19 cellular contexts compared by ENCODE assay signal in genomic region chr17:1509255-1509943, GRCh38. TPM values are rescaled to one million over a fixed set of nuclear protein-coding genes. Genes with fewer than 3 reads are reported as not detected.
DNase-seq lines count a peak whose midpoint lies in the region; ATAC-seq and TF ChIP-seq lines count a peak whose summit lies in the region.
"Had no signal": no experiment of that assay in that cellular context is flagged by ENCODE, and none has a peak within 500 bp of the region (broad histone marks: within the 10 kb centered on the region; RNA-seq: fewer than 3 reads in every experiment).

No MANE protein-coding gene starts in this region.

- RAD21 ChIA-PET in HCT116 (lab: Charles Lee; ENCODE audit: low non-redundant PET in 1 of 2, low total read pairs in 2 of 2, uncharacterized antibody in 2 of 2, unreplicated experiment in 2 of 2): no interaction called here

- H3K4me3 Mint-ChIP-seq in endothelial cell (ENCODE audit: unreplicated experiment) (peak overlapping the region; percentile 62), neural progenitor cell (peak overlapping the region; percentile 48)
- no peak overlapping the region for H3K4me3 Mint-ChIP-seq in activated T-helper 17 cell treated with anti-CD3 and anti-CD28 coated beads, Interleukin-2, amount 50 U/mL, for 72 hours
- H3K4me3 Mint-ChIP-seq: activated B cell treated with CpG ODN at 0.5 μM for 24 hours; activated naive CD8-positive, alpha-beta T cell treated with anti-CD3 and anti-CD28 coated beads, Interleukin-2, amount 50 U/mL, for 24 hours; activated T-helper 1 cell treated with anti-CD3 and anti-CD28 coated beads, Interleukin-12 subunit alpha, Interleukin-12 subunit beta, Interleukin-2, Interleukin-4 antibody, amounts not matched to agents 30 ng/mL and 10 ng/mL and 1 ng/mL, durations not matched to agents 14 hours and 24 hours and 36 hours had no signal

- DNase-seq in CD1c-positive myeloid dendritic cell (ENCODE audit: extremely low spot score) (peak; percentile 50), HCT116 (ENCODE audit: low read depth, low spot score) (no peak), endothelial cell (ENCODE audit: low spot score) (no peak), neural progenitor cell (ENCODE audit: low spot score) (no peak), NK-92 (lab: John Stamatoyannopoulos, UW; ENCODE audit: unreplicated experiment) (no peak)
- DNase-seq: activated B cell treated with CpG ODN at 0.5 μM for 24 hours; activated naive CD8-positive, alpha-beta T cell treated with anti-CD3 and anti-CD28 coated beads, Interleukin-2, amount 50 U/mL, for 24 hours; Calu3; foreskin melanocyte; GDM1; midbrain; NCI-H526; OCI-M1; retina; substantia nigra had no signal

- peaks cover 35% of the 10 kb centered on the region for H3K4me1 Mint-ChIP-seq in endothelial cell (ENCODE audit: unreplicated experiment)
- peaks cover 15% of the 10 kb centered on the region for H3K4me1 Mint-ChIP-seq in neural progenitor cell
- H3K4me1 Mint-ChIP-seq in activated T-helper 17 cell treated with anti-CD3 and anti-CD28 coated beads, Interleukin-2, amount 50 U/mL, for 72 hours: peaks cover 12% of the 10 kb centered on the region

- H3F3A ChIP-seq in neural progenitor cell (ENCODE audit: low read depth): peaks cover 12% of the 10 kb centered on the region

- no peak for TF ChIP-seq POLR2A in HCT116 (IDR thresholded peaks at IDR 0.05; ENCODE audit: borderline replicate concordance, extremely low read depth, insufficient read depth, insufficient read length)

- CTCF ChIA-PET in HCT116 (lab: Charles Lee): no interaction called here

- H3K4me1 ChIP-seq in HCT116 (ENCODE audit: control insufficient read depth in 1 of 2, insufficient read depth in 2 of 2, low read length in 2 of 2): peaks cover 0 to 13% of the 10 kb centered on the region in 2 experiments; a peak in 1 of 4 replicates
- H3K4me1 ChIP-seq in neural progenitor cell: peaks cover 18% of the 10 kb centered on the region
- H3K4me1 ChIP-seq: SJSA1 had no signal

- H3K9me3 Mint-ChIP-seq in endothelial cell (ENCODE audit: unreplicated experiment): no peaks in the 10 kb centered on the region
- H3K9me3 Mint-ChIP-seq in neural progenitor cell: no peaks in the 10 kb centered on the region
- H3K9me3 Mint-ChIP-seq in activated T-helper 17 cell treated with anti-CD3 and anti-CD28 coated beads, Interleukin-2, amount 50 U/mL, for 72 hours: no peaks in the 10 kb centered on the region
- H3K9me3 Mint-ChIP-seq: activated B cell treated with CpG ODN at 0.5 μM for 24 hours; activated naive CD8-positive, alpha-beta T cell treated with anti-CD3 and anti-CD28 coated beads, Interleukin-2, amount 50 U/mL, for 24 hours; activated T-helper 1 cell treated with anti-CD3 and anti-CD28 coated beads, Interleukin-12 subunit alpha, Interleukin-12 subunit beta, Interleukin-2, Interleukin-4 antibody, amounts not matched to agents 30 ng/mL and 10 ng/mL and 1 ng/mL, durations not matched to agents 14 hours and 24 hours and 36 hours had no signal

- H3K4me3 ChIP-seq in HCT116 (replicated peaks in 1 of 2; ENCODE audit: low read depth in 1 of 2, low read length in 2 of 2) (no peak overlapping the region), neural progenitor cell (no peak overlapping the region)
- H3K4me3 ChIP-seq: SJSA1 had no signal

- H3K36me3 Mint-ChIP-seq in endothelial cell (ENCODE audit: low read depth, unreplicated experiment) (peaks cover 35% of the 10 kb centered on the region), neural progenitor cell (peaks cover 3% of the 10 kb centered on the region)
- H3K36me3 Mint-ChIP-seq in activated T-helper 17 cell treated with anti-CD3 and anti-CD28 coated beads, Interleukin-2, amount 50 U/mL, for 72 hours (ENCODE audit: low read depth): peaks cover 51% of the 10 kb centered on the region

- intact Hi-C loops in HCT116 (cut with micrococcal nuclease): no loop called here

- TF ChIP-seq CTCF in HCT116 (IDR thresholded peaks at IDR 0.05 in 2 of 3, conservative IDR thresholded peaks at IDR 0.05 in 1 of 3; ENCODE audit: borderline replicate concordance in 1 of 3, insufficient read depth in 1 of 3, low read depth in 2 of 3, low read length in 2 of 3) (no peak), endothelial cell (IDR thresholded peaks at IDR 0.05; ENCODE audit: unreplicated experiment) (no peak), neural progenitor cell (IDR thresholded peaks at IDR 0.05) (no peak)

- H4K20me1 ChIP-seq in HCT116 (ENCODE audit: insufficient read depth): no peaks in the 10 kb centered on the region
- no peaks in the 10 kb centered on the region for H4K20me1 ChIP-seq in neural progenitor cell (ENCODE audit: low read depth)

- no peaks in the 10 kb centered on the region; a peak in 2 of 4 replicates for H3K36me3 ChIP-seq in HCT116 (ENCODE audit: control insufficient read depth in 1 of 2, insufficient read depth in 2 of 2, low read length in 2 of 2)
- H3K36me3 ChIP-seq in neural progenitor cell: no peaks in the 10 kb centered on the region

- no TSS peak for BruUV-seq in HCT116 (replicated peaks; lab: Mats Ljungman, UMichigan)

- POLR2A ChIA-PET in HCT116 (lab: Charles Lee): interaction anchor here (0.7 kb wide), 1 partner anchor 11 kb away, joined by 3 read pairs; no protein-coding TSS in a partner anchor

- H3K79me2 ChIP-seq in HCT116 (ENCODE audit: insufficient read depth, low read length): no peaks in the 10 kb centered on the region
- H3K79me2 ChIP-seq in neural progenitor cell (ENCODE audit: low read depth): peaks cover under 1% of the 10 kb centered on the region

- no peak overlapping the region for H3K27ac Mint-ChIP-seq in endothelial cell (ENCODE audit: unreplicated experiment)
- peak overlapping the region; percentile 33 for H3K27ac Mint-ChIP-seq in neural progenitor cell
- H3K27ac Mint-ChIP-seq in activated T-helper 17 cell treated with anti-CD3 and anti-CD28 coated beads, Interleukin-2, amount 50 U/mL, for 72 hours: no peak overlapping the region
- H3K27ac Mint-ChIP-seq: activated B cell treated with CpG ODN at 0.5 μM for 24 hours; activated naive CD8-positive, alpha-beta T cell treated with anti-CD3 and anti-CD28 coated beads, Interleukin-2, amount 50 U/mL, for 24 hours; activated T-helper 1 cell treated with anti-CD3 and anti-CD28 coated beads, Interleukin-12 subunit alpha, Interleukin-12 subunit beta, Interleukin-2, Interleukin-4 antibody, amounts not matched to agents 30 ng/mL and 10 ng/mL and 1 ng/mL, durations not matched to agents 14 hours and 24 hours and 36 hours had no signal

- H3K9ac ChIP-seq in HCT116 (ENCODE audit: low read length) (no peak overlapping the region), neural progenitor cell (no peak overlapping the region)

- no peaks in the 10 kb centered on the region for H3K9me3 ChIP-seq in HCT116 (ENCODE audit: control insufficient read depth in 1 of 2, insufficient read depth in 1 of 2, low read depth in 1 of 2, low read length in 2 of 2)
- H3K9me3 ChIP-seq in neural progenitor cell (ENCODE audit: low read depth): no peaks in the 10 kb centered on the region
- H3K9me3 ChIP-seq: SJSA1 had no signal

- peak; percentile 59 for ATAC-seq in HCT116
- ATAC-seq in HG02759 (IDR thresholded peaks at IDR 0.05; ENCODE audit: unreplicated experiment): no peak
- no peak for ATAC-seq in activated T-helper 17 cell treated with anti-CD3 and anti-CD28 coated beads, Interleukin-2, amount 50 U/mL, for 72 hours (replicated peaks)
- ATAC-seq: activated naive CD8-positive, alpha-beta T cell treated with anti-CD3 and anti-CD28 coated beads, Interleukin-2, amount 50 U/mL, for 24 hours had no signal

- TF ChIP-seq RAD21 in HCT116 (IDR thresholded peaks at IDR 0.05; ENCODE audit: low read depth): no peak

- H3K27me3 ChIP-seq in HCT116 (ENCODE audit: insufficient read depth, low read length): no peaks in the 10 kb centered on the region
- no peaks in the 10 kb centered on the region for H3K27me3 ChIP-seq in neural progenitor cell
- H3K27me3 ChIP-seq: SJSA1 had no signal

- H3K9me2 ChIP-seq in HCT116 (ENCODE audit: insufficient read depth): no peaks in the 10 kb centered on the region

- H3K27ac ChIP-seq in HCT116 (ENCODE audit: low read depth, low read length) (no peak overlapping the region), neural progenitor cell (no peak overlapping the region)
- H3K27ac ChIP-seq: SJSA1 had no signal

- H3K27me3 Mint-ChIP-seq in endothelial cell (ENCODE audit: unreplicated experiment) (peaks cover 9% of the 10 kb centered on the region), neural progenitor cell (ENCODE audit: insufficient read depth, low read depth) (peaks cover 5% of the 10 kb centered on the region)
- H3K27me3 Mint-ChIP-seq in activated T-helper 17 cell treated with anti-CD3 and anti-CD28 coated beads, Interleukin-2, amount 50 U/mL, for 72 hours: no peaks in the 10 kb centered on the region
- H3K27me3 Mint-ChIP-seq: activated B cell treated with CpG ODN at 0.5 μM for 24 hours; activated naive CD8-positive, alpha-beta T cell treated with anti-CD3 and anti-CD28 coated beads, Interleukin-2, amount 50 U/mL, for 24 hours had no signal

- H2AFZ ChIP-seq in HCT116 (ENCODE audit: low read depth, low read length, poor library complexity, severe bottlenecking): no peak overlapping the region
- no peak overlapping the region for H2AFZ ChIP-seq in neural progenitor cell (replicated peaks)

- H3K4me2 ChIP-seq in HCT116 (ENCODE audit: low read length) (no peak overlapping the region), neural progenitor cell (no peak overlapping the region)

TF ChIP-seq in HCT116, 20 proteins besides CTCF, POLR2A, EP300 and RAD21 (continues in another document):
- TF ChIP-seq EZH2 (IDR thresholded peaks at IDR 0.05) (no peak), CBX3 (IDR thresholded peaks at IDR 0.05; ENCODE audit: low read depth) (no peak)

RNA-seq across cellular contexts. Expression of gene INPP5K, which starts 7.0 kb away (rescaled TPM):
- 25.6 TPM for total RNA-seq in HCT116 (2021; ENCODE audit: unreplicated experiment)
- polyA plus RNA-seq in HCT116 (2012): 20.6 and 22.2 TPM in 2 replicates
- total RNA-seq in endothelial cell (ENCODE audit: unreplicated experiment): 40.9 TPM
- total RNA-seq in neural progenitor cell (ENCODE audit: low replicate concordance): 11.7 and 20.9 TPM in 2 replicates
- total RNA-seq in activated T-helper 17 cell treated with anti-CD3 and anti-CD28 coated beads, Interleukin-2, amount 50 U/mL, for 72 hours: 10 to 100 TPM; 29.9 to 30.4 TPM

RNA-seq across cellular contexts. Expression of gene MYO1C, which starts 16.9 kb away (rescaled TPM):
- total RNA-seq in HCT116 (2021; ENCODE audit: unreplicated experiment): 227 TPM
- 118 and 151 TPM in 2 replicates for polyA plus RNA-seq in HCT116 (2012)
- 117 TPM for total RNA-seq in endothelial cell (ENCODE audit: unreplicated experiment)
- 28.7 and 40.6 TPM in 2 replicates for total RNA-seq in neural progenitor cell (ENCODE audit: low replicate concordance)
- total RNA-seq in activated T-helper 17 cell treated with anti-CD3 and anti-CD28 coated beads, Interleukin-2, amount 50 U/mL, for 72 hours: 10 to 100 TPM; 46.6 to 51.0 TPM

RNA-seq across cellular contexts. Expression of gene PITPNA, which starts 53.2 kb away (rescaled TPM):
- total RNA-seq in HCT116 (2021; ENCODE audit: unreplicated experiment): 71.2 TPM
- 36.0 and 42.7 TPM in 2 replicates for polyA plus RNA-seq in HCT116 (2012)
- total RNA-seq in endothelial cell (ENCODE audit: unreplicated experiment): 215 TPM
- 25.3 and 29.6 TPM in 2 replicates for total RNA-seq in neural progenitor cell (ENCODE audit: low replicate concordance)
- 10 to 100 TPM; 28.8 to 45.0 TPM for total RNA-seq in activated T-helper 17 cell treated with anti-CD3 and anti-CD28 coated beads, Interleukin-2, amount 50 U/mL, for 72 hours

RNA-seq across cellular contexts. Expression of gene CRK, which starts 53.4 kb away (rescaled TPM):
- total RNA-seq in HCT116 (2021; ENCODE audit: unreplicated experiment): 55.5 TPM
- polyA plus RNA-seq in HCT116 (2012): 32.2 and 38.8 TPM in 2 replicates
- total RNA-seq in endothelial cell (ENCODE audit: unreplicated experiment): 119 TPM
- total RNA-seq in neural progenitor cell (ENCODE audit: low replicate concordance): 52.2 and 59.6 TPM in 2 replicates
- 10 to 100 TPM; 15.5 to 21.6 TPM for total RNA-seq in activated T-helper 17 cell treated with anti-CD3 and anti-CD28 coated beads, Interleukin-2, amount 50 U/mL, for 72 hours
